Comparison of ENCODE assay signal across 1 cellular context in the genomic region with DNA sequence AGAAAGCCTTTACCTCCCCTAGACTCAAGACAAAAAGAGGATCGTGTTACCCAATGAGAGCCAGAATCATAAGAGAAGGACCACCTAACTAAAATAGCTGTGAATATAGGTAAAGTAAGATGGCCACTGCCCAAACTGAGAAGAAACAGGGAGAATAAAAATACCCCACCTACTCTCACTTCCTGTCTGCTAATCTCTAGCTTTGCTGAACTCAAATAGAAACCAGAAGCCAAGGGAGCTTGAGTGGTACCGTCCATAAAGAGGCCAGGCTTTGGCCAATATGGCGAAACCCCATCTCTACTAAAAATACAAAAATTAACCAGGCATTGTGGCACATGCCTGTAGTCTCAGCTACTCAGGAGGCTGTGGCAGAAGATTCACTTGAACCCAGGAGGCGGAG.
TF ChIP-seq lines count a peak whose summit lies in the region.

No MANE protein-coding gene starts in this region.

TF ChIP-seq in GM12878, 131 proteins besides CTCF, POLR2A, EP300 and RAD21 (continued from another document):
- TF ChIP-seq, protein P1, sequence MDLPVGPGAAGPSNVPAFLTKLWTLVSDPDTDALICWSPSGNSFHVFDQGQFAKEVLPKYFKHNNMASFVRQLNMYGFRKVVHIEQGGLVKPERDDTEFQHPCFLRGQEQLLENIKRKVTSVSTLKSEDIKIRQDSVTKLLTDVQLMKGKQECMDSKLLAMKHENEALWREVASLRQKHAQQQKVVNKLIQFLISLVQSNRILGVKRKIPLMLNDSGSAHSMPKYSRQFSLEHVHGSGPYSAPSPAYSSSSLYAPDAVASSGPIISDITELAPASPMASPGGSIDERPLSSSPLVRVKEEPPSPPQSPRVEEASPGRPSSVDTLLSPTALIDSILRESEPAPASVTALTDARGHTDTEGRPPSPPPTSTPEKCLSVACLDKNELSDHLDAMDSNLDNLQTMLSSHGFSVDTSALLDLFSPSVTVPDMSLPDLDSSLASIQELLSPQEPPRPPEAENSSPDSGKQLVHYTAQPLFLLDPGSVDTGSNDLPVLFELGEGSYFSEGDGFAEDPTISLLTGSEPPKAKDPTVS (IDR thresholded peaks at IDR 0.05; ENCODE audit: low read depth, low read length), result no peak
- TF ChIP-seq CHD2 (IDR thresholded peaks at IDR 0.05; ENCODE audit: borderline replicate concordance, low read depth, low read length) (no peak), JUNB (IDR thresholded peaks at IDR 0.05) (peak; percentile 50), YY1 (IDR thresholded peaks at IDR 0.05; ENCODE audit: low read depth, low read length) (0 out of 2 replicates have a peak, but pooled peaks have one; percentile 33), IKZF2 (IDR thresholded peaks at IDR 0.05) (no peak)
